28 cellular contexts compared by ENCODE assay signal in the genomic region with DNA sequence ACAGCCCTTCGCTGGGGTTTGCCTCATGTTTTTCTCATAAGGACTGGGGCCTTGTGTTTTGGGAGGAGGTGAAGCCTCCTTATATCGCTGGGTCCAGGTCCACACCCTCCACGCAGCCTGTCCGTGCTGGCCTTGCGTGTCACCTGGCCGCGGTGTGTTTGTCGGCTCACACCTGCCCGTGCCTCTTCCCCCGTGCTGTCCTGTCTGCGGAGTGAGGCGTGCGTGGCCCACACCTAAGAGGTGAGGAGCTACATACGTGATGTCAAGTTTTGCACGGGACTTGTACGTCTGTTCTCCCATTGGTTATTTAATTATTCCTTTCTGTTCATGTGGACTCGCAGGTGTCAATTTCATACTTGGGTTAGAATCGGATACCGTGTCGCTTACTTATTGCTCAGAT.
"Had no signal": no experiment of that assay in that cellular context is flagged by ENCODE, and none has a peak within 500 bp of the region (broad histone marks: within the 10 kb centered on the region; RNA-seq: fewer than 3 reads in every experiment).

No MANE protein-coding gene starts in this region.

- H3K27me3 ChIP-seq: left lung, ovary, right atrium auricular region, right lobe of liver, stomach, upper lobe of right lung had no signal

- ATAC-seq: left colon; left lung; lower lobe of right lung; naive thymus-derived CD8-positive, alpha-beta T cell; stimulated activated naive B cell treated with anti-CD40 and anti-IgM and Interleukin-4, amounts not matched to agents 10 μg/mL and 1 μg/mL and 100 μg/mL, for 72 hours; stimulated activated naive CD8-positive, alpha-beta T cell treated with anti-CD3 and anti-CD28 coated beads, Interleukin-15, Interleukin-2, amounts not matched to agents 100 U/mL and 50 U/mL, for 24 hours; upper lobe of right lung had no signal

- H3K27ac ChIP-seq: left lung, lower lobe of right lung, ovary, right atrium auricular region, right lobe of liver, stomach, thoracic aorta, tibial artery, upper lobe of right lung had no signal

- H3K27me3 Mint-ChIP-seq: naive thymus-derived CD8-positive, alpha-beta T cell; progenitor cell of endocrine pancreas; stimulated activated naive B cell treated with anti-CD40 and anti-IgM and Interleukin-4, amounts not matched to agents 10 μg/mL and 1 μg/mL and 100 μg/mL, for 72 hours had no signal

- H3K4me2 ChIP-seq: smooth muscle cell had no signal

- H3K27ac Mint-ChIP-seq: nephron; progenitor cell of endocrine pancreas; stimulated activated naive B cell treated with anti-CD40 and anti-IgM and Interleukin-4, amounts not matched to agents 10 μg/mL and 1 μg/mL and 100 μg/mL, for 72 hours had no signal

- H3K4me3 Mint-ChIP-seq: naive thymus-derived CD8-positive, alpha-beta T cell; nephron; neural crest cell; stimulated activated naive B cell treated with anti-CD40 and anti-IgM and Interleukin-4, amounts not matched to agents 10 μg/mL and 1 μg/mL and 100 μg/mL, for 72 hours had no signal

- H3K4me1 Mint-ChIP-seq: nephron; neural crest cell; stimulated activated naive B cell treated with anti-CD40 and anti-IgM and Interleukin-4, amounts not matched to agents 10 μg/mL and 1 μg/mL and 100 μg/mL, for 72 hours had no signal

- H3K36me3 ChIP-seq: lower lobe of right lung, ovary, right atrium auricular region, thoracic aorta, upper lobe of right lung had no signal

- DNase-seq: hippocampal formation; kidney glomerular epithelial cell; left colon; lower lobe of right lung; mammary epithelial cell; mesenchymal stem cell; naive thymus-derived CD8-positive, alpha-beta T cell; ovary; right lobe of liver; stimulated activated CD4-positive, alpha-beta T cell treated with anti-CD3 and anti-CD28 coated beads, Interleukin-1b, Interleukin-23, amount 100 ng/mL, for 48 hours; stimulated activated CD4-positive, alpha-beta T cell treated with anti-CD3 and anti-CD28 coated beads, Interleukin-2, amount 100 ng/mL, for 48 hours; stimulated activated CD4-positive, alpha-beta T cell treated with anti-CD3 and anti-CD28 coated beads, Interleukin-4, amount 100 ng/mL, for 4 hours; stimulated activated CD8-positive, alpha-beta memory T cell treated with anti-CD3 and anti-CD28 coated beads, Interleukin-4, amount 100 ng/mL, for 48 hours; stimulated activated naive B cell treated with anti-CD40 and anti-IgM and Interleukin-4, amounts not matched to agents 10 μg/mL and 1 μg/mL and 100 μg/mL, for 72 hours; stimulated activated naive CD8-positive, alpha-beta T cell treated with anti-CD3 and anti-CD28 coated beads, Interleukin-15, Interleukin-2, amounts not matched to agents 100 U/mL and 50 U/mL, for 24 hours; stomach; tibial artery; trophoblast cell; upper lobe of right lung had no signal

- H3K4me1 ChIP-seq: left lung, lower lobe of right lung, right atrium auricular region, right lobe of liver, stomach, tibial artery, upper lobe of right lung had no signal

- H3K4me3 ChIP-seq: left lung, lower lobe of right lung, ovary, right atrium auricular region, right lobe of liver, smooth muscle cell, stomach, thoracic aorta, tibial artery, upper lobe of right lung had no signal

- FAIRE-seq: keratinocyte, urothelium cell line had no signal
